31 cellular contexts compared by ENCODE assay signal in genomic region chr17:67008101-67008500, GRCh38. TPM values are rescaled to one million over a fixed set of nuclear protein-coding genes. Genes with fewer than 3 reads are reported as not detected.
DNase-seq lines count a peak whose midpoint lies in the region; ATAC-seq, FAIRE-seq and TF ChIP-seq lines count a peak whose summit lies in the region.
"Had no signal": no experiment of that assay in that cellular context is flagged by ENCODE, and none has a peak within 500 bp of the region (broad histone marks: within the 10 kb centered on the region; RNA-seq: fewer than 3 reads in every experiment).

No MANE protein-coding gene starts in this region.

- no peak overlapping the region for H2AK5ac ChIP-seq in IMR-90 (ENCODE audit: low read depth, low read length)

- H3K56ac ChIP-seq in IMR-90 (ENCODE audit: extremely low read depth, insufficient read depth, low read length) = no peak overlapping the region

- intact Hi-C loops in IMR-90 (cut with micrococcal nuclease) (no loop called here), right lobe of liver (cut with DNase I) (no loop called here)

- H3K9ac ChIP-seq in IMR-90 (ENCODE audit: low read depth, low read length) = no peak overlapping the region
- H3K9ac ChIP-seq: BLaER1 had no signal

- H3K4me3 ChIP-seq in IMR-90 (ENCODE audit: insufficient read depth, low read depth, low read length) (no peak overlapping the region), right lobe of liver (no peak overlapping the region)
- H3K4me3 ChIP-seq: BLaER1, GM12878 had no signal

- H3K4me1 ChIP-seq in IMR-90 (ENCODE audit: control insufficient read depth, insufficient read depth, low read length) = no peaks in the 10 kb centered on the region
- H3K4me1 ChIP-seq in right lobe of liver = no peaks in the 10 kb centered on the region
- H3K4me1 ChIP-seq: BE2C had no signal

- no peaks in the 10 kb centered on the region for H4K20me1 ChIP-seq in IMR-90 (ENCODE audit: insufficient read depth, low read length)
- H4K20me1 ChIP-seq: BLaER1 had no signal

- H2AFZ ChIP-seq in IMR-90 (replicated peaks; ENCODE audit: low read length, poor library complexity) = peak overlapping the region; percentile 36

- no peaks in the 10 kb centered on the region for H3K79me1 ChIP-seq in IMR-90 (ENCODE audit: low read depth in 1 of 2, low read length in 2 of 2)

- no peak overlapping the region for H4K91ac ChIP-seq in IMR-90 (ENCODE audit: insufficient read depth, low read depth, low read length)

- H2BK20ac ChIP-seq in IMR-90 (ENCODE audit: low read depth, low read length) = no peak overlapping the region

- ATAC-seq in IMR-90 (ENCODE audit: low read depth) (no peak), left lobe of liver (peak; percentile 80), right lobe of liver (peak in 3 of 4 donors; percentile 24 to 30 (median 26)), HG03571 (IDR thresholded peaks at IDR 0.05; ENCODE audit: unreplicated experiment) (no peak)
- ATAC-seq: GM12878 had no signal

- no peak overlapping the region for H3K4ac ChIP-seq in IMR-90 (ENCODE audit: low read depth, low read length)

- WGBS in IMR-90 (ENCODE audit: extremely low coverage in 2 of 2, insufficient read length in 1 of 2), 2 experiments = 43% methylated on average over 1 of the region's 6 CpGs; no CpG with 5 or more reads in 1 of the 2 experiments
- 55% methylated on average over 5 of the region's 6 CpGs for WGBS in right lobe of liver (ENCODE audit: insufficient coverage, low coverage, low lambda C conversion rate, missing lambda C conversion rate)

- no peak overlapping the region for H3K4me2 ChIP-seq in IMR-90 (ENCODE audit: low read depth, low read length)
- H3K4me2 ChIP-seq: BLaER1 had no signal

- FAIRE-seq in RCC 7860 (lab: Jason Lieb, UNC) = no peak
- FAIRE-seq: A204.1, GM12878, GM12892, GM18507 had no signal

- TF ChIP-seq POLR2A in IMR-90 (IDR thresholded peaks at IDR 0.05; ENCODE audit: low read depth, low read length) = no peak
- TF ChIP-seq POLR2A in right lobe of liver (IDR thresholded peaks at IDR 0.05) = no peak

- H3K23ac ChIP-seq in IMR-90 (ENCODE audit: low read depth, low read length) = no peak overlapping the region

- H3K36me3 ChIP-seq in IMR-90 (ENCODE audit: control insufficient read depth, insufficient read depth, low read length) (no peaks in the 10 kb centered on the region), right lobe of liver (no peaks in the 10 kb centered on the region)
- H3K36me3 ChIP-seq: BE2C, BLaER1 had no signal

- no peak overlapping the region for H3K18ac ChIP-seq in IMR-90 (ENCODE audit: low read depth, low read length)

- no peak overlapping the region for H2BK5ac ChIP-seq in IMR-90 (ENCODE audit: low read depth, low read length, poor library complexity, severe bottlenecking)

- H2AK9ac ChIP-seq in IMR-90 (replicated peaks; ENCODE audit: low read depth, low read length, poor library complexity) = no peak overlapping the region

- DNase-seq in IMR-90 (no peak), left lobe of liver (ENCODE audit: low spot score) (peak; percentile 54), right lobe of liver (no peak), RCC 7860 (ENCODE audit: low spot score) (no peak), MV-4-11 (lab: John Stamatoyannopoulos, UW) (no peak)
- DNase-seq: 8988T; ACHN; BE2C; C1 segment of cervical spinal cord; CD4-positive, alpha-beta memory T cell; CD4-positive, CD25-positive, alpha-beta regulatory T cell; CD8-positive, alpha-beta memory T cell; COR-L47; DMS 273 treated with DMSO at 0.1 percent for 48 hours; DMS153; DMS53; DMS79; DND-41; EL; GDM1 had no signal

- H3K14ac ChIP-seq in IMR-90 (replicated peaks; ENCODE audit: low read depth, low read length) = no peak overlapping the region

- no peak overlapping the region for H2BK120ac ChIP-seq in IMR-90 (ENCODE audit: low read depth, low read length)

- no peaks in the 10 kb centered on the region for H3K9me1 ChIP-seq in IMR-90 (ENCODE audit: insufficient read depth, low read length)

- in situ Hi-C loops in IMR-90 (cut with MboI; ENCODE audit: low sequenced_read_pairs) = no loop called here

- dilution Hi-C loops in IMR-90 (cut with HindIII; ENCODE audit: low sequenced_read_pairs, unreplicated experiment) = no loop called here

- no peak overlapping the region for H2BK15ac ChIP-seq in IMR-90 (ENCODE audit: low read depth, low read length)

- H3K27ac ChIP-seq in IMR-90 (ENCODE audit: insufficient read depth, low read length) (no peak overlapping the region), right lobe of liver (no peak overlapping the region)
- H3K27ac ChIP-seq: BLaER1 had no signal

- no peak overlapping the region for H4K8ac ChIP-seq in IMR-90 (ENCODE audit: low read depth in 2 of 2, low read length in 2 of 2)

- H3K9me3 ChIP-seq in IMR-90 (ENCODE audit: control insufficient read depth, insufficient read depth, low read length) (peaks cover 7% of the 10 kb centered on the region; the same call in 1 of the 2 replicates), right lobe of liver (no peaks in the 10 kb centered on the region)
- H3K9me3 ChIP-seq: BE2C, BLaER1 had no signal

- no TSS peak for BruUV-seq in IMR-90 (replicated peaks; lab: Mats Ljungman, UMichigan)

- TF ChIP-seq CTCF in IMR-90 (conservative IDR thresholded peaks at IDR 0.05; ENCODE audit: low read depth, low read length) (no peak), right lobe of liver (IDR thresholded peaks at IDR 0.05) (no peak)

- no peak overlapping the region for H4K5ac ChIP-seq in IMR-90 (ENCODE audit: low read depth, low read length)

- H3K27me3 ChIP-seq in IMR-90 (ENCODE audit: control insufficient read depth, insufficient read depth, low read length) (peaks cover 42% of the 10 kb centered on the region), right lobe of liver (no peaks in the 10 kb centered on the region)
- H3K27me3 ChIP-seq: BE2C, BLaER1 had no signal

- no peak for TF ChIP-seq RAD21 in IMR-90 (IDR thresholded peaks at IDR 0.05; ENCODE audit: low read length)

- POLR2A ChIA-PET in IMR-90 (lab: Charles Lee; ENCODE audit: unreplicated experiment) = no interaction called here

- CTCF ChIA-PET in IMR-90 (lab: Yijun Ruan, JAX) = no interaction called here

TF ChIP-seq in IMR-90, 13 proteins besides CTCF, POLR2A, EP300 and RAD21:
- no peak for TF ChIP-seq RCOR1 (IDR thresholded peaks at IDR 0.05; ENCODE audit: insufficient replicate concordance, low read length)
- no peak for TF ChIP-seq MXI1 (IDR thresholded peaks at IDR 0.05; ENCODE audit: borderline replicate concordance, low read depth, low read length)
- no peak for TF ChIP-seq BHLHE40 (IDR thresholded peaks at IDR 0.05; ENCODE audit: low read depth, low read length)
- no peak for TF ChIP-seq FOS (IDR thresholded peaks at IDR 0.05; ENCODE audit: low read depth, low read length)
- TF ChIP-seq CHD1 (IDR thresholded peaks at IDR 0.05; ENCODE audit: low read depth, low read length) = no peak
- TF ChIP-seq CEBPB (IDR thresholded peaks at IDR 0.05; ENCODE audit: low read depth, low read length) = no peak
- TF ChIP-seq, protein P1, sequence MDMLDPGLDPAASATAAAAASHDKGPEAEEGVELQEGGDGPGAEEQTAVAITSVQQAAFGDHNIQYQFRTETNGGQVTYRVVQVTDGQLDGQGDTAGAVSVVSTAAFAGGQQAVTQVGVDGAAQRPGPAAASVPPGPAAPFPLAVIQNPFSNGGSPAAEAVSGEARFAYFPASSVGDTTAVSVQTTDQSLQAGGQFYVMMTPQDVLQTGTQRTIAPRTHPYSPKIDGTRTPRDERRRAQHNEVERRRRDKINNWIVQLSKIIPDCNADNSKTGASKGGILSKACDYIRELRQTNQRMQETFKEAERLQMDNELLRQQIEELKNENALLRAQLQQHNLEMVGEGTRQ (IDR thresholded peaks at IDR 0.05; ENCODE audit: low read depth, low read length) = no peak

RNA-seq across cellular contexts. Expression of gene CACNG1, which starts 36.3 kb away (rescaled TPM):
- total RNA-seq in IMR-90 (2012; rRNA removed) = not detected in 2 replicates
- not detected in 2 replicates for polyA plus RNA-seq in IMR-90 (2012; rRNA removed)
- polyA plus RNA-seq in IMR-90 (2012; cell fraction: cytosol; rRNA removed) = not detected in 2 replicates
- polyA plus RNA-seq in IMR-90 (2012; cell fraction: nucleus; rRNA removed; ENCODE audit: low replicate concordance) = not detected in 2 replicates
- total RNA-seq in left lobe of liver = not detected
- not detected for total RNA-seq in right lobe of liver
- total RNA-seq: A673; CD4-positive, alpha-beta memory T cell; CD4-positive, CD25-positive, alpha-beta regulatory T cell; CD8-positive, alpha-beta memory T cell; Daoy; G401; GM12878 had no signal
- polyA plus RNA-seq: AG04450; CD14-positive monocyte; CD4-positive, alpha-beta memory T cell; CD4-positive, CD25-positive, alpha-beta regulatory T cell; CD8-positive, alpha-beta memory T cell; GM12878 had no signal

RNA-seq across cellular contexts. Expression of gene CACNG4, which starts 43.6 kb away (rescaled TPM):
- under 0.01 TPM in 2 replicates for total RNA-seq in IMR-90 (2012; rRNA removed)
- 0.44 and 0.53 TPM in 2 replicates for polyA plus RNA-seq in IMR-90 (2012; rRNA removed)
- 0.25 and 0.42 TPM in 2 replicates for polyA plus RNA-seq in IMR-90 (2012; cell fraction: cytosol; rRNA removed)
- 0.16 and 0.33 TPM in 2 replicates for polyA plus RNA-seq in IMR-90 (2012; cell fraction: nucleus; rRNA removed; ENCODE audit: low replicate concordance)
- total RNA-seq in left lobe of liver = 0.10 TPM
- not detected for total RNA-seq in right lobe of liver
- total RNA-seq: CD4-positive, alpha-beta memory T cell; CD4-positive, CD25-positive, alpha-beta regulatory T cell; CD8-positive, alpha-beta memory T cell had no signal
- polyA plus RNA-seq: CD14-positive monocyte; CD4-positive, alpha-beta memory T cell; CD4-positive, CD25-positive, alpha-beta regulatory T cell; CD8-positive, alpha-beta memory T cell had no signal

Comparison
In these comparisons a context has a peak if more than half of its experiments do, and no peak if none do; other contexts are left out.
1. ATAC-seq: peak in left lobe of liver (single experiment) and right lobe of liver (3 of 4); none in IMR-90 (single experiment) and HG03571 (single experiment).